ENCODE assay signal across 8 cellular contexts in the genomic region with DNA sequence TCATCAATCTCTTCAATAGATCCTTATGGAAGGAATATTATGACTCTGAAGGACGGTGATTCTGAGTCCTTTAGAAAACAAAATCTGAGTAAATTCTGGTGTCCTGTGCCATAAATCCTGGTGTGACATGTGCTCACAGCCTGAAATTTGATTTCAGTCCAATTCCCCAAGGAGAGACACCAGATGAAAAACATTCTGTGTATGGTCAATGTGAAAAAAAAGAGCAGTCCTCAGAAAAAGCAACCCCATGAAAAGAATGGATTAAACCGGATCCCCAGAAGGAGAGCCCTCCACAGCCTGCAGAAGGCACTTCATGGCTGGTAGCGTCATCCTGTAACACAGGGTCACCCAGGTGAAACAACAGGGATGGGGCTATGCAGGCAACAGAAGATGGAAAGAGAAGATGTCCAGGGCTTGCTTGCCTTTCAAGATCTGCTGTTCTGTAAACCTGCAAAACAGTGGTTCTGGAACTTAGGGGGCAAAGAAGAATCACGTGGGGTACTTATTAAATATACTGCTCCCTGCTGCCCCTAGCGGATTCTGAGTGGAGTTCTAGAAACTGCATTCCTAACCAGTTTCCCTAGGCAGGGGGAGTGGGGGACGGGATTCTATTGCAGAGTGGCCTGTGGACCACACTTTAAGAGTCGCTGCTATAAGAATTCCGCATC.
A peak's percentile ranks its signal among the peaks of the same experiment; 100 is the strongest.
DNase-seq lines count a peak whose midpoint lies in the region; ATAC-seq and TF ChIP-seq lines count a peak whose summit lies in the region.

No MANE protein-coding gene starts in this region.

- no peak overlapping the region for H3K9ac ChIP-seq in iPS-15b (ENCODE audit: low read depth, low read length)

- H3K36me3 ChIP-seq in iPS-15b (ENCODE audit: control insufficient read depth, insufficient read depth, low read length): no peaks in the 10 kb centered on the region

- H3K4me3 ChIP-seq in astrocyte of the cerebellum (ENCODE audit: low read depth, low read length) (no peak overlapping the region), iPS-15b (ENCODE audit: low read depth, low read length) (peak overlapping the region; percentile 33)

- ATAC-seq in HG02852 (IDR thresholded peaks at IDR 0.05; ENCODE audit: unreplicated experiment): peak; percentile 57

- TF ChIP-seq CTCF in astrocyte of the cerebellum (IDR thresholded peaks at IDR 0.05; ENCODE audit: low read depth, low read length, missing control alignments): peak; percentile 56

- no peaks in the 10 kb centered on the region for H3K9me3 ChIP-seq in iPS-15b (ENCODE audit: control insufficient read depth, insufficient read depth, low read length)

- H3K4me1 ChIP-seq in iPS-15b (ENCODE audit: control insufficient read depth, insufficient read depth, low read length): no peaks in the 10 kb centered on the region

- DNase-seq in activated naive CD4-positive, alpha-beta T cell treated with anti-CD3 and anti-CD28 coated beads for 36 hours: peak; percentile 30
- no peak for DNase-seq in activated naive CD4-positive, alpha-beta T cell (lab: John Stamatoyannopoulos, UW)
- DNase-seq in NCI-H82 (lab: John Stamatoyannopoulos, UW): peak; percentile 86
- no peak for DNase-seq in astrocyte of the cerebellum (ENCODE audit: low read depth)
- DNase-seq in stimulated activated CD4-positive, alpha-beta T cell treated with anti-CD3 and anti-CD28 coated beads, Interleukin-2, amount 100 ng/mL, for 24 hours: peak; percentile 15 to 18
- DNase-seq in NK-92 (lab: John Stamatoyannopoulos, UW; ENCODE audit: unreplicated experiment): no peak

- peaks cover 11% of the 10 kb centered on the region for H3K27me3 Mint-ChIP-seq in activated naive CD4-positive, alpha-beta T cell treated with anti-CD3 and anti-CD28 coated beads for 36 hours (ENCODE audit: low read depth)

- H3K4me1 Mint-ChIP-seq in activated naive CD4-positive, alpha-beta T cell treated with anti-CD3 and anti-CD28 coated beads for 36 hours (ENCODE audit: low read depth): peaks cover 6% of the 10 kb centered on the region

- no peak overlapping the region for H3K27ac Mint-ChIP-seq in activated naive CD4-positive, alpha-beta T cell treated with anti-CD3 and anti-CD28 coated beads for 36 hours

- CTCF ChIA-PET in activated naive CD4-positive, alpha-beta T cell treated with anti-CD3 and anti-CD28 coated beads for 36 hours (lab: Charles Lee): interaction anchor here (1.2 kb wide), 1 partner anchor 78 kb away, joined by 3 read pairs; no protein-coding TSS in a partner anchor

- H3K9me3 Mint-ChIP-seq in activated naive CD4-positive, alpha-beta T cell treated with anti-CD3 and anti-CD28 coated beads for 36 hours: peaks cover 10% of the 10 kb centered on the region

- no peaks in the 10 kb centered on the region for H3K27me3 ChIP-seq in iPS-15b (ENCODE audit: control insufficient read depth, insufficient read depth, low read length)

- no peak overlapping the region for H3K4me3 Mint-ChIP-seq in activated naive CD4-positive, alpha-beta T cell treated with anti-CD3 and anti-CD28 coated beads for 36 hours

- in situ Hi-C loops in astrocyte of the cerebellum (cut with HindIII; ENCODE audit: low sequenced_read_pairs): no loop called here

- H3K36me3 Mint-ChIP-seq in activated naive CD4-positive, alpha-beta T cell treated with anti-CD3 and anti-CD28 coated beads for 36 hours (ENCODE audit: low read depth): no peaks in the 10 kb centered on the region

- intact Hi-C loops in activated naive CD4-positive, alpha-beta T cell treated with anti-CD3 and anti-CD28 coated beads for 36 hours (cut with micrococcal nuclease): no loop called here

Comparison
In these comparisons a context has a peak if more than half of its experiments do, and no peak if none do; other contexts are left out.
1. DNase-seq: peak in activated naive CD4-positive, alpha-beta T cell treated with anti-CD3 and anti-CD28 coated beads for 36 hours (single experiment), NCI-H82 (single experiment) and stimulated activated CD4-positive, alpha-beta T cell treated with anti-CD3 and anti-CD28 coated beads, Interleukin-2, amount 100 ng/mL, for 24 hours (2 of 2); none in activated naive CD4-positive, alpha-beta T cell (0 of 4), astrocyte of the cerebellum (single experiment) and NK-92 (single experiment).